ENCODE assay signal across 16 cellular contexts in genomic region chr11:83681944-83682644, GRCh38.
DNase-seq lines count a peak whose midpoint lies in the region; ATAC-seq and TF ChIP-seq lines count a peak whose summit lies in the region.
"Had no signal": no experiment of that assay in that cellular context is flagged by ENCODE, and none has a peak within 500 bp of the region (broad histone marks: within the 10 kb centered on the region; RNA-seq: fewer than 3 reads in every experiment).

No MANE protein-coding gene starts in this region.

- peak overlapping the region; percentile 67 to 87 (median 84) for H3K27ac ChIP-seq in thyroid gland
- H3K27ac ChIP-seq: left ventricle myocardium inferior, neutrophil, tibial nerve had no signal

- CTCF ChIA-PET in activated CD8-positive, alpha-beta T cell treated with anti-CD3 and anti-CD28 coated beads, Interleukin-2, amount 10 ng/mL, durations not matched to agents 7 days and 5 days (lab: Charles Lee), result no interaction called here

- H3K27me3 Mint-ChIP-seq in memory B cell, result peaks cover 16% of the 10 kb centered on the region
- no peaks in the 10 kb centered on the region for H3K27me3 Mint-ChIP-seq in activated CD8-positive, alpha-beta T cell treated with anti-CD3 and anti-CD28 coated beads, Interleukin-2, amount 10 ng/mL, durations not matched to agents 7 days and 5 days (ENCODE audit: low read depth)

- no peaks in the 10 kb centered on the region for H3K9me3 ChIP-seq in thyroid gland
- H3K9me3 ChIP-seq: left ventricle myocardium inferior, neutrophil, tibial nerve had no signal

- peak overlapping the region; percentile 33 for H3K4me3 ChIP-seq in astrocyte of the cerebellum (ENCODE audit: low read depth, low read length)
- peak overlapping the region in 2 of 3 donors; percentile 17 to 37 for H3K4me3 ChIP-seq in thyroid gland (replicated peaks in 1 of 3)

- H3K4me3 Mint-ChIP-seq in memory B cell, result peak overlapping the region; percentile 57
- H3K4me3 Mint-ChIP-seq in activated CD8-positive, alpha-beta T cell treated with anti-CD3 and anti-CD28 coated beads, Interleukin-2, amount 10 ng/mL, durations not matched to agents 7 days and 5 days, result no peak overlapping the region
- H3K4me3 Mint-ChIP-seq: T-helper 1 cell treated with Interleukin-12 subunit alpha and Interleukin-12 subunit beta and Interleukin-4 antibody, amounts not matched to agents 30 μg/mL and 1 μg/mL, for 36 hours had no signal

- no peaks in the 10 kb centered on the region for H3K36me3 ChIP-seq in thyroid gland
- H3K36me3 ChIP-seq: left ventricle myocardium inferior, neutrophil, tibial nerve had no signal

- intact Hi-C loops in thyroid gland (cut with DNase I), result no loop called here

- no peaks in the 10 kb centered on the region for H3K27me3 ChIP-seq in thyroid gland
- H3K27me3 ChIP-seq: neutrophil, tibial nerve had no signal

- DNase-seq in NCI-H2227 treated with DMSO at 0.1 percent for 48 hours (lab: John Stamatoyannopoulos, UW) (peak; percentile 21), NCI-H2227 (lab: John Stamatoyannopoulos, UW; ENCODE audit: unreplicated experiment) (no peak), astrocyte of the cerebellum (ENCODE audit: low read depth) (no peak), memory B cell (ENCODE audit: low spot score in 2 of 2) (no peak), thyroid gland (peak; percentile 28 to 40), NCI-H1436 (lab: John Stamatoyannopoulos, UW) (no peak), islet precursor cell (no peak)
- DNase-seq in activated CD8-positive, alpha-beta T cell treated with anti-CD3 and anti-CD28 coated beads, Interleukin-2, amount 10 ng/mL, durations not matched to agents 7 days and 5 days, result no peak
- DNase-seq: activated CD4-positive, alpha-beta T cell treated with anti-CD3 and anti-CD28 coated beads for 4 hours; effector CD8-positive, alpha-beta T cell; glutamatergic neuron; left ventricle myocardium inferior; NCI-H2171 had no signal

- TF ChIP-seq CTCF in astrocyte of the cerebellum (IDR thresholded peaks at IDR 0.05; ENCODE audit: low read depth, low read length, missing control alignments) (no peak), thyroid gland (IDR thresholded peaks at IDR 0.05) (no peak)

- H3K4me1 Mint-ChIP-seq in memory B cell, result peaks cover 17% of the 10 kb centered on the region
- H3K4me1 Mint-ChIP-seq in activated CD8-positive, alpha-beta T cell treated with anti-CD3 and anti-CD28 coated beads, Interleukin-2, amount 10 ng/mL, durations not matched to agents 7 days and 5 days (ENCODE audit: low read depth), result no peaks in the 10 kb centered on the region

- WGBS in thyroid gland, 2 donors, result 33 to 36% methylated on average over 11 of the region's 11 CpGs

- POLR2A ChIA-PET in activated CD8-positive, alpha-beta T cell treated with anti-CD3 and anti-CD28 coated beads, Interleukin-2, amount 10 ng/mL, durations not matched to agents 7 days and 5 days (lab: Charles Lee), result no interaction called here

- no peak overlapping the region for H3K27ac Mint-ChIP-seq in memory B cell
- H3K27ac Mint-ChIP-seq in activated CD8-positive, alpha-beta T cell treated with anti-CD3 and anti-CD28 coated beads, Interleukin-2, amount 10 ng/mL, durations not matched to agents 7 days and 5 days, result no peak overlapping the region
- H3K27ac Mint-ChIP-seq: T-helper 1 cell treated with Interleukin-12 subunit alpha and Interleukin-12 subunit beta and Interleukin-4 antibody, amounts not matched to agents 30 μg/mL and 1 μg/mL, for 36 hours had no signal

- no peaks in the 10 kb centered on the region for H3K36me3 Mint-ChIP-seq in memory B cell
- no peaks in the 10 kb centered on the region for H3K36me3 Mint-ChIP-seq in activated CD8-positive, alpha-beta T cell treated with anti-CD3 and anti-CD28 coated beads, Interleukin-2, amount 10 ng/mL, durations not matched to agents 7 days and 5 days (ENCODE audit: low read depth)

- in situ Hi-C loops in astrocyte of the cerebellum (cut with HindIII; ENCODE audit: low sequenced_read_pairs), result no loop called here

- H3K9me3 Mint-ChIP-seq in memory B cell, result no peaks in the 10 kb centered on the region
- H3K9me3 Mint-ChIP-seq in activated CD8-positive, alpha-beta T cell treated with anti-CD3 and anti-CD28 coated beads, Interleukin-2, amount 10 ng/mL, durations not matched to agents 7 days and 5 days (ENCODE audit: insufficient read depth), result no peaks in the 10 kb centered on the region
- H3K9me3 Mint-ChIP-seq: T-helper 1 cell treated with Interleukin-12 subunit alpha and Interleukin-12 subunit beta and Interleukin-4 antibody, amounts not matched to agents 30 μg/mL and 1 μg/mL, for 36 hours had no signal

- ATAC-seq in memory B cell (ENCODE audit: low read depth), result no peak
- no peak for ATAC-seq in activated CD8-positive, alpha-beta T cell treated with anti-CD3 and anti-CD28 coated beads, Interleukin-2, amount 10 ng/mL, durations not matched to agents 7 days and 5 days

- H3K4me1 ChIP-seq in thyroid gland, result peaks cover 5 to 11% of the 10 kb centered on the region in 2 donors
- H3K4me1 ChIP-seq: left ventricle myocardium inferior had no signal

- TF ChIP-seq POLR2A in thyroid gland (IDR thresholded peaks at IDR 0.05), result peak in 1 of 2 donors; percentile 34

Comparison
In these comparisons a context has a peak if more than half of its experiments do, and no peak if none do; other contexts are left out.
1. DNase-seq: peak in NCI-H2227 treated with DMSO at 0.1 percent for 48 hours (single experiment) and thyroid gland (2 of 2); none in NCI-H2227 (single experiment), astrocyte of the cerebellum (single experiment), memory B cell (0 of 2), NCI-H1436 (single experiment), activated CD8-positive, alpha-beta T cell treated with anti-CD3 and anti-CD28 coated beads, Interleukin-2, amount 10 ng/mL, durations not matched to agents 7 days and 5 days (single experiment) and islet precursor cell (single experiment).